In the genomic region with DNA sequence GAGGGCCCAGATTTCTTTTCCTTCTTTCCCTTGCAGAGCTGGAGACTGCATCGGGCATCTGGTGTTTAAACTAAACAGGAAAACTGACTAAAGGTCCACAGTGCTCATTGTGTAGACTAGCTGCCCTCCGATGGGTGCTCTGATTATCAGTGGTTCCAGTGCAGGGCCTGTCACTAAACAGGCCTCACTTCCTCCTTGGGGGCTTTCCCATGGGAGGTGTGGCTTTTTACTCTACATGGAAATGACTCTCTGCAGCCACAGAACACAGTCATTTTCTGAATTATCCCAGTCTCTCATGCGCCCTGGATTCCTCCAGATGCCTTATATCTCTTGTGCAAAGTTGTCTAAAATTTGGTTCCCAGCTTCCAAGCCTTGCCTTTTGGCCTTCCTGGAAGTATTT, we compare ENCODE assay signal across 8 cellular contexts.
A peak's percentile ranks its signal among the peaks of the same experiment; 100 is the strongest.
DNase-seq lines count a peak whose midpoint lies in the region; ATAC-seq and TF ChIP-seq lines count a peak whose summit lies in the region.

No MANE protein-coding gene starts in this region.

- H3K4me3 ChIP-seq in GM12865 (ENCODE audit: low read depth, low read length) (no peak overlapping the region), hepatocyte (no peak overlapping the region)

- H3K9me3 ChIP-seq in hepatocyte (ENCODE audit: low read depth) = no peaks in the 10 kb centered on the region

- no peaks in the 10 kb centered on the region for H3K9me2 ChIP-seq in hepatocyte (replicated peaks; ENCODE audit: insufficient read depth)

- ATAC-seq in GM21447 (IDR thresholded peaks at IDR 0.05; ENCODE audit: unreplicated experiment) (peak; percentile 89), HG03469 (IDR thresholded peaks at IDR 0.05; ENCODE audit: unreplicated experiment) (peak; percentile 99)

- no peaks in the 10 kb centered on the region for H3K27me3 ChIP-seq in hepatocyte

- no peaks in the 10 kb centered on the region for H3K36me3 ChIP-seq in hepatocyte (replicated peaks; ENCODE audit: insufficient read depth, low read depth)

- no peaks in the 10 kb centered on the region for H4K20me1 ChIP-seq in hepatocyte (ENCODE audit: insufficient read depth, poor library complexity, severe bottlenecking)

- peaks cover 8% of the 10 kb centered on the region for H3K4me1 ChIP-seq in hepatocyte (ENCODE audit: insufficient read depth)

- peak overlapping the region; percentile 41 for H3K27ac ChIP-seq in hepatocyte

- no peak overlapping the region for H3K4me2 ChIP-seq in hepatocyte

- H3K79me2 ChIP-seq in hepatocyte = peaks cover 8% of the 10 kb centered on the region

- DNase-seq in GM12865 (ENCODE audit: low read depth) = peak; percentile 49
- peak; percentile 44 for DNase-seq in hepatocyte (ENCODE audit: low spot score)
- no peak for DNase-seq in stimulated activated CD4-positive, alpha-beta T cell treated with anti-CD3 and anti-CD28 coated beads, Interleukin-12 subunit alpha, Interleukin-12 subunit beta, amount 100 ng/mL, for 4 hours
- no peak for DNase-seq in stimulated activated CD4-positive, alpha-beta T cell treated with anti-CD3 and anti-CD28 coated beads, Interleukin-2, amount 100 ng/mL, for 48 hours
- DNase-seq in stimulated activated CD4-positive, alpha-beta T cell treated with anti-CD3 and anti-CD28 coated beads, Interleukin-4, amount 100 ng/mL, for 1 hour = no peak
- DNase-seq in LoVo (ENCODE audit: low spot score) = no peak

- 64% methylated on average over 3 of the region's 3 CpGs for WGBS in hepatocyte (ENCODE audit: low lambda C conversion rate, missing lambda C conversion rate)

- no peak overlapping the region for H2AFZ ChIP-seq in hepatocyte

- TF ChIP-seq CTCF in GM12865 (IDR thresholded peaks at IDR 0.05; ENCODE audit: insufficient read depth, low read depth, low read length, missing control alignments) (no peak), hepatocyte (IDR thresholded peaks at IDR 0.05; ENCODE audit: poor library complexity) (no peak)

Comparison
In these comparisons a context has a peak if more than half of its experiments do, and no peak if none do; other contexts are left out.
1. DNase-seq: peak in GM12865 (single experiment) and hepatocyte (single experiment); none in stimulated activated CD4-positive, alpha-beta T cell treated with anti-CD3 and anti-CD28 coated beads, Interleukin-12 subunit alpha, Interleukin-12 subunit beta, amount 100 ng/mL, for 4 hours (single experiment), stimulated activated CD4-positive, alpha-beta T cell treated with anti-CD3 and anti-CD28 coated beads, Interleukin-2, amount 100 ng/mL, for 48 hours (0 of 2), stimulated activated CD4-positive, alpha-beta T cell treated with anti-CD3 and anti-CD28 coated beads, Interleukin-4, amount 100 ng/mL, for 1 hour (single experiment) and LoVo (single experiment).